Comparison of ENCODE assay signal across 37 cellular contexts in genomic region chr9:98564714-98565113, GRCh38.
"Had no signal": no experiment of that assay in that cellular context is flagged by ENCODE, and none has a peak within 500 bp of the region (broad histone marks: within the 10 kb centered on the region; RNA-seq: fewer than 3 reads in every experiment).

No MANE protein-coding gene starts in this region.

- ATAC-seq: activated CD8-positive, alpha-beta T cell treated with anti-CD3 and anti-CD28 coated beads for 36 hours; activated naive CD4-positive, alpha-beta T cell treated with anti-CD3 and anti-CD28 coated beads, Interleukin-2, amount 50 U/mL, for 72 hours; activated T-cell treated with anti-CD3 and anti-CD28 coated beads, Interleukin-2, amount 50 U/mL, for 4 hours; activated T-cell treated with anti-CD3 and anti-CD28 coated beads, Interleukin-2, amount 50 U/mL, for 72 hours; activated T-helper 17 cell treated with anti-CD3 and anti-CD28 coated beads, Interleukin-2, amount 50 U/mL, for 72 hours; body of pancreas had no signal

- H3K27me3 ChIP-seq: adrenal gland, body of pancreas, brain microvascular endothelial cell, breast epithelium had no signal

- H3K9me3 ChIP-seq: adrenal gland, body of pancreas, breast epithelium had no signal

- H3K4me1 Mint-ChIP-seq: activated B cell treated with CpG ODN at 0.5 μM for 24 hours; activated CD4-positive, alpha-beta T cell treated with anti-CD3 and anti-CD28 coated beads, Interleukin-2, amount 10 ng/mL, durations not matched to agents 24 days and 14 days; activated naive CD8-positive, alpha-beta T cell treated with anti-CD3 and anti-CD28 coated beads for 36 hours; activated T-helper 17 cell treated with anti-CD3 and anti-CD28 coated beads, Interleukin-2, amount 50 U/mL, for 72 hours had no signal

- H3K27me3 Mint-ChIP-seq: activated CD4-positive, alpha-beta memory T cell treated with anti-CD3 and anti-CD28 coated beads for 36 hours; activated naive CD8-positive, alpha-beta T cell treated with anti-CD3 and anti-CD28 coated beads for 36 hours had no signal

- DNase-seq: activated B cell treated with CpG ODN at 0.5 μM for 24 hours; activated CD4-positive, alpha-beta memory T cell treated with anti-CD3 and anti-CD28 coated beads for 36 hours; activated CD4-positive, alpha-beta T cell treated with anti-CD3 and anti-CD28 coated beads for 4 hours; activated CD4-positive, alpha-beta T cell treated with anti-CD3 and anti-CD28 coated beads, Interleukin-2, amount 10 ng/mL, durations not matched to agents 24 days and 14 days; activated CD4-positive, alpha-beta T cell treated with anti-CD3 and anti-CD28 coated beads, Interleukin-2, amount 50 U/mL, for 1 hour; activated CD4-positive, alpha-beta T cell treated with anti-CD3 and anti-CD28 coated beads, Interleukin-2, amount 50 U/mL, for 4 hours; activated CD4-positive, CD25-positive, alpha-beta regulatory T cell treated with anti-CD3 and anti-CD28 coated beads, Interleukin-2, amount 50 U/mL, for 72 hours; activated CD8-positive, alpha-beta memory T cell treated with anti-CD3 and anti-CD28 coated beads, Interleukin-2, amount 50 U/mL, for 4 hours; activated CD8-positive, alpha-beta T cell treated with anti-CD3 and anti-CD28 coated beads for 36 hours; activated effector memory CD4-positive, alpha-beta T cell treated with anti-CD3 and anti-CD28 coated beads, Interleukin-2, amount 50 U/mL, for 16 hours; activated gamma-delta T cell treated with Interleukin-2 at 50 U/mL for 16 hours; activated naive CD4-positive, alpha-beta T cell; activated naive CD4-positive, alpha-beta T cell treated with anti-CD3 and anti-CD28 coated beads for 36 hours; activated naive CD4-positive, alpha-beta T cell treated with anti-CD3 and anti-CD28 coated beads, Interleukin-2, amount 50 U/mL, for 16 hours; activated naive CD8-positive, alpha-beta T cell treated with anti-CD3 and anti-CD28 coated beads for 36 hours; activated T-cell treated with anti-CD3 and anti-CD28 coated beads for 4 hours; activated T-cell treated with anti-CD3 and anti-CD28 coated beads, Interleukin-2, amount 50 U/mL, for 1 hour; activated T-cell treated with anti-CD3 and anti-CD28 coated beads, Interleukin-2, amount 50 U/mL, for 4 hours; activated T-cell treated with anti-CD3 and anti-CD28 coated beads, Interleukin-2, amount 50 U/mL, for 72 hours; adrenal gland; amniotic stem cell; aorta; body of pancreas; brain microvascular endothelial cell; central memory CD4-positive, alpha-beta T cell; T-helper 1 cell; T-helper 2 cell; T-helper 9 cell had no signal

- H3K4me1 ChIP-seq: adrenal gland, breast epithelium had no signal

- H3K4me3 Mint-ChIP-seq: activated B cell treated with CpG ODN at 0.5 μM for 24 hours; activated CD4-positive, alpha-beta memory T cell treated with anti-CD3 and anti-CD28 coated beads for 36 hours; activated CD4-positive, alpha-beta T cell treated with anti-CD3 and anti-CD28 coated beads, Interleukin-2, amount 10 ng/mL, durations not matched to agents 24 days and 14 days; activated CD8-positive, alpha-beta T cell treated with anti-CD3 and anti-CD28 coated beads for 36 hours; activated naive CD4-positive, alpha-beta T cell treated with anti-CD3 and anti-CD28 coated beads for 36 hours; activated naive CD8-positive, alpha-beta T cell treated with anti-CD3 and anti-CD28 coated beads for 36 hours; activated T-cell treated with anti-CD3 and anti-CD28 coated beads, Interleukin-2, amount 50 U/mL, for 4 hours; activated T-cell treated with anti-CD3 and anti-CD28 coated beads, Interleukin-2, amount 50 U/mL, for 72 hours; activated T-helper 1 cell treated with anti-CD3 and anti-CD28 coated beads, Interleukin-12 subunit alpha, Interleukin-12 subunit beta, Interleukin-2, Interleukin-4 antibody, amounts not matched to agents 30 ng/mL and 10 ng/mL and 1 ng/mL, durations not matched to agents 14 hours and 24 hours and 36 hours; activated T-helper 17 cell treated with anti-CD3 and anti-CD28 coated beads, Interleukin-2, amount 50 U/mL, for 72 hours; T-helper 1 cell treated with Interleukin-12 subunit alpha and Interleukin-12 subunit beta and Interleukin-4 antibody, amounts not matched to agents 30 μg/mL and 1 μg/mL, for 36 hours; T-helper 2 cell treated with Interferon-gamma antibody and Interleukin-4, amounts not matched to agents 5 μg/mL and 100 μg/mL, for 36 hours had no signal

- FAIRE-seq: astrocyte, TTC549 had no signal

- H3K4me3 ChIP-seq: adrenal gland, body of pancreas, breast epithelium had no signal

- H3K27ac ChIP-seq: adrenal gland, body of pancreas, brain microvascular endothelial cell, breast epithelium, VCaP had no signal

- H3K27ac Mint-ChIP-seq: activated B cell treated with CpG ODN at 0.5 μM for 24 hours; activated CD4-positive, alpha-beta memory T cell treated with anti-CD3 and anti-CD28 coated beads for 36 hours; activated CD4-positive, alpha-beta T cell treated with anti-CD3 and anti-CD28 coated beads, Interleukin-2, amount 10 ng/mL, durations not matched to agents 24 days and 14 days; activated CD8-positive, alpha-beta T cell treated with anti-CD3 and anti-CD28 coated beads for 36 hours; activated naive CD4-positive, alpha-beta T cell treated with anti-CD3 and anti-CD28 coated beads for 36 hours; activated naive CD8-positive, alpha-beta T cell treated with anti-CD3 and anti-CD28 coated beads for 36 hours; activated T-cell treated with anti-CD3 and anti-CD28 coated beads, Interleukin-2, amount 50 U/mL, for 72 hours; activated T-helper 1 cell treated with anti-CD3 and anti-CD28 coated beads, Interleukin-12 subunit alpha, Interleukin-12 subunit beta, Interleukin-2, Interleukin-4 antibody, amounts not matched to agents 30 ng/mL and 10 ng/mL and 1 ng/mL, durations not matched to agents 14 hours and 24 hours and 36 hours; activated T-helper 17 cell treated with anti-CD3 and anti-CD28 coated beads, Interleukin-2, amount 50 U/mL, for 72 hours; T-helper 1 cell treated with Interleukin-12 subunit alpha and Interleukin-12 subunit beta and Interleukin-4 antibody, amounts not matched to agents 30 μg/mL and 1 μg/mL, for 36 hours; T-helper 2 cell treated with Interferon-gamma antibody and Interleukin-4, amounts not matched to agents 5 μg/mL and 100 μg/mL, for 36 hours had no signal

- H3K36me3 Mint-ChIP-seq: activated CD4-positive, alpha-beta memory T cell treated with anti-CD3 and anti-CD28 coated beads for 36 hours; activated naive CD4-positive, alpha-beta T cell treated with anti-CD3 and anti-CD28 coated beads, Interleukin-2, amount 50 U/mL, for 72 hours; activated naive CD8-positive, alpha-beta T cell treated with anti-CD3 and anti-CD28 coated beads for 36 hours had no signal

- H3K36me3 ChIP-seq: adrenal gland, brain microvascular endothelial cell, breast epithelium had no signal

- H3K9me3 Mint-ChIP-seq: activated B cell treated with CpG ODN at 0.5 μM for 24 hours; activated CD4-positive, alpha-beta memory T cell treated with anti-CD3 and anti-CD28 coated beads for 36 hours; activated CD4-positive, alpha-beta T cell treated with anti-CD3 and anti-CD28 coated beads, Interleukin-2, amount 10 ng/mL, durations not matched to agents 24 days and 14 days; activated CD8-positive, alpha-beta T cell treated with anti-CD3 and anti-CD28 coated beads for 36 hours; activated naive CD4-positive, alpha-beta T cell treated with anti-CD3 and anti-CD28 coated beads for 36 hours; activated naive CD4-positive, alpha-beta T cell treated with anti-CD3 and anti-CD28 coated beads, Interleukin-2, amount 50 U/mL, for 72 hours; activated naive CD8-positive, alpha-beta T cell treated with anti-CD3 and anti-CD28 coated beads for 36 hours; activated T-cell treated with anti-CD3 and anti-CD28 coated beads, Interleukin-2, amount 50 U/mL, for 4 hours; activated T-cell treated with anti-CD3 and anti-CD28 coated beads, Interleukin-2, amount 50 U/mL, for 72 hours; activated T-helper 1 cell treated with anti-CD3 and anti-CD28 coated beads, Interleukin-12 subunit alpha, Interleukin-12 subunit beta, Interleukin-2, Interleukin-4 antibody, amounts not matched to agents 30 ng/mL and 10 ng/mL and 1 ng/mL, durations not matched to agents 14 hours and 24 hours and 36 hours; activated T-helper 17 cell treated with anti-CD3 and anti-CD28 coated beads, Interleukin-2, amount 50 U/mL, for 72 hours; T-helper 1 cell treated with Interleukin-12 subunit alpha and Interleukin-12 subunit beta and Interleukin-4 antibody, amounts not matched to agents 30 μg/mL and 1 μg/mL, for 36 hours; T-helper 2 cell treated with Interferon-gamma antibody and Interleukin-4, amounts not matched to agents 5 μg/mL and 100 μg/mL, for 36 hours had no signal
